ENCODE assay signal across 2 cellular contexts in the genomic region with DNA sequence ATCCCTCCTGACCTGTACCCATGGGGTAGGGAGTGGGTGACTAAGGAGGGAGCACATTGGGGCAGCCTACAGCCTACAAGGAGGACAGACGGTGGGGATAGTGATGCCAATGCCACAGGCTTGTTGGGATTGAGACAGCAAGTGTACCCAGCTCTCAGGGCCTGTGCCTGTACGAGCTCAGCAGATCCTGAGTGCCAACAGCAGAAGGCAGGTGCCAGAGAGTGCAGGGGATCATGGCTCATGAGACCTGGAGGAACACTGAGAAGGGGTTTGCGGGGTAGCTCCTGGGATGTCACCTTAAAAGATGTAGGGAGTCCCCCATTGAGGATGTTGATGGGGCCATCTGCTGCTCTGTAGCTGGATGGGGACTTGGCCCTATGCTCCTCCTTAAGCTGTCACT.
TF ChIP-seq lines count a peak whose summit lies in the region.

No MANE protein-coding gene starts in this region.

TF ChIP-seq in liver, 16 proteins besides CTCF, POLR2A, EP300 and RAD21:
- no peak for TF ChIP-seq MAX (IDR thresholded peaks at IDR 0.05)
- TF ChIP-seq, protein P1, sequence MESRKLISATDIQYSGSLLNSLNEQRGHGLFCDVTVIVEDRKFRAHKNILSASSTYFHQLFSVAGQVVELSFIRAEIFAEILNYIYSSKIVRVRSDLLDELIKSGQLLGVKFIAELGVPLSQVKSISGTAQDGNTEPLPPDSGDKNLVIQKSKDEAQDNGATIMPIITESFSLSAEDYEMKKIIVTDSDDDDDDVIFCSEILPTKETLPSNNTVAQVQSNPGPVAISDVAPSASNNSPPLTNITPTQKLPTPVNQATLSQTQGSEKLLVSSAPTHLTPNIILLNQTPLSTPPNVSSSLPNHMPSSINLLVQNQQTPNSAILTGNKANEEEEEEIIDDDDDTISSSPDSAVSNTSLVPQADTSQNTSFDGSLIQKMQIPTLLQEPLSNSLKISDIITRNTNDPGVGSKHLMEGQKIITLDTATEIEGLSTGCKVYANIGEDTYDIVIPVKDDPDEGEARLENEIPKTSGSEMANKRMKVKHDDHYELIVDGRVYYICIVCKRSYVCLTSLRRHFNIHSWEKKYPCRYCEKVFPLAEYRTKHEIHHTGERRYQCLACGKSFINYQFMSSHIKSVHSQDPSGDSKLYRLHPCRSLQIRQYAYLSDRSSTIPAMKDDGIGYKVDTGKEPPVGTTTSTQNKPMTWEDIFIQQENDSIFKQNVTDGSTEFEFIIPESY (IDR thresholded peaks at IDR 0.05) = no peak
- TF ChIP-seq GABPA (IDR thresholded peaks at IDR 0.05 in 1 of 2, conservative IDR thresholded peaks at IDR 0.05 in 1 of 2) = no peak
- no peak for TF ChIP-seq JUND (IDR thresholded peaks at IDR 0.05)
- no peak for TF ChIP-seq FOXA2 (IDR thresholded peaks at IDR 0.05)
- no peak for TF ChIP-seq HNF4A (conservative IDR thresholded peaks at IDR 0.05)
- TF ChIP-seq FOXA1 (IDR thresholded peaks at IDR 0.05) = no peak
- no peak for TF ChIP-seq NR2F2 (IDR thresholded peaks at IDR 0.05)
- no peak for TF ChIP-seq REST (IDR thresholded peaks at IDR 0.05)
- no peak for TF ChIP-seq TAF1 (conservative IDR thresholded peaks at IDR 0.05)
- no peak for TF ChIP-seq SP1 (IDR thresholded peaks at IDR 0.05)
- no peak for TF ChIP-seq YY1 (IDR thresholded peaks at IDR 0.05)
- TF ChIP-seq, protein P2, sequence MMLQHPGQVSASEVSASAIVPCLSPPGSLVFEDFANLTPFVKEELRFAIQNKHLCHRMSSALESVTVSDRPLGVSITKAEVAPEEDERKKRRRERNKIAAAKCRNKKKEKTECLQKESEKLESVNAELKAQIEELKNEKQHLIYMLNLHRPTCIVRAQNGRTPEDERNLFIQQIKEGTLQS (IDR thresholded peaks at IDR 0.05) = no peak
- TF ChIP-seq RXRA (IDR thresholded peaks at IDR 0.05) = no peak
- TF ChIP-seq EGR1 (IDR thresholded peaks at IDR 0.05; ENCODE audit: low read depth in 2 of 2) = no peak
- no peak for TF ChIP-seq HNF4G (IDR thresholded peaks at IDR 0.05)

TF ChIP-seq in HepG2, 621 proteins besides CTCF, POLR2A, EP300 and RAD21 (continued from another document):
- no peak for TF ChIP-seq NPAS2 (CRISPR knock-in tag; IDR thresholded peaks at IDR 0.05; ENCODE audit: borderline replicate concordance)
- TF ChIP-seq ONECUT2 (CRISPR knock-in tag; IDR thresholded peaks at IDR 0.05) = no peak
- no peak for TF ChIP-seq ZNF24 (IDR thresholded peaks at IDR 0.05)
- TF ChIP-seq ZNF235 (CRISPR knock-in tag; IDR thresholded peaks at IDR 0.05; ENCODE audit: borderline replicate concordance) = no peak
- no peak for TF ChIP-seq NFKB2 (CRISPR knock-in tag; IDR thresholded peaks at IDR 0.05; ENCODE audit: borderline replicate concordance)
- TF ChIP-seq, protein P3, sequence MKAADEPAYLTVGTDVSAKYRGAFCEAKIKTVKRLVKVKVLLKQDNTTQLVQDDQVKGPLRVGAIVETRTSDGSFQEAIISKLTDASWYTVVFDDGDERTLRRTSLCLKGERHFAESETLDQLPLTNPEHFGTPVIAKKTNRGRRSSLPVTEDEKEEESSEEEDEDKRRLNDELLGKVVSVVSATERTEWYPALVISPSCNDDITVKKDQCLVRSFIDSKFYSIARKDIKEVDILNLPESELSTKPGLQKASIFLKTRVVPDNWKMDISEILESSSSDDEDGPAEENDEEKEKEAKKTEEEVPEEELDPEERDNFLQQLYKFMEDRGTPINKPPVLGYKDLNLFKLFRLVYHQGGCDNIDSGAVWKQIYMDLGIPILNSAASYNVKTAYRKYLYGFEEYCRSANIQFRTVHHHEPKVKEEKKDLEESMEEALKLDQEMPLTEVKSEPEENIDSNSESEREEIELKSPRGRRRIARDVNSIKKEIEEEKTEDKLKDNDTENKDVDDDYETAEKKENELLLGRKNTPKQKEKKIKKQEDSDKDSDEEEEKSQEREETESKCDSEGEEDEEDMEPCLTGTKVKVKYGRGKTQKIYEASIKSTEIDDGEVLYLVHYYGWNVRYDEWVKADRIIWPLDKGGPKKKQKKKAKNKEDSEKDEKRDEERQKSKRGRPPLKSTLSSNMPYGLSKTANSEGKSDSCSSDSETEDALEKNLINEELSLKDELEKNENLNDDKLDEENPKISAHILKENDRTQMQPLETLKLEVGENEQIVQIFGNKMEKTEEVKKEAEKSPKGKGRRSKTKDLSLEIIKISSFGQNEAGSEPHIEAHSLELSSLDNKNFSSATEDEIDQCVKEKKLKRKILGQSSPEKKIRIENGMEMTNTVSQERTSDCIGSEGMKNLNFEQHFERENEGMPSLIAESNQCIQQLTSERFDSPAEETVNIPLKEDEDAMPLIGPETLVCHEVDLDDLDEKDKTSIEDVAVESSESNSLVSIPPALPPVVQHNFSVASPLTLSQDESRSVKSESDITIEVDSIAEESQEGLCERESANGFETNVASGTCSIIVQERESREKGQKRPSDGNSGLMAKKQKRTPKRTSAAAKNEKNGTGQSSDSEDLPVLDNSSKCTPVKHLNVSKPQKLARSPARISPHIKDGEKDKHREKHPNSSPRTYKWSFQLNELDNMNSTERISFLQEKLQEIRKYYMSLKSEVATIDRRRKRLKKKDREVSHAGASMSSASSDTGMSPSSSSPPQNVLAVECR (CRISPR knock-in tag; IDR thresholded peaks at IDR 0.05; ENCODE audit: borderline replicate concordance) = no peak
- TF ChIP-seq, protein P4, sequence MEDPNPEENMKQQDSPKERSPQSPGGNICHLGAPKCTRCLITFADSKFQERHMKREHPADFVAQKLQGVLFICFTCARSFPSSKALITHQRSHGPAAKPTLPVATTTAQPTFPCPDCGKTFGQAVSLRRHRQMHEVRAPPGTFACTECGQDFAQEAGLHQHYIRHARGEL (CRISPR knock-in tag; IDR thresholded peaks at IDR 0.05) = no peak
- TF ChIP-seq JDP2 (CRISPR knock-in tag; IDR thresholded peaks at IDR 0.05; ENCODE audit: borderline replicate concordance) = no peak
- TF ChIP-seq ZNF136 (CRISPR knock-in tag; IDR thresholded peaks at IDR 0.05; ENCODE audit: low read depth) = no peak
- no peak for TF ChIP-seq SOX13 (IDR thresholded peaks at IDR 0.05)
- no peak for TF ChIP-seq SOX13 (CRISPR knock-in tag; conservative IDR thresholded peaks at IDR 0.05 in 1 of 2, IDR thresholded peaks at IDR 0.05 in 1 of 2)
- TF ChIP-seq HNF4G (IDR thresholded peaks at IDR 0.05; ENCODE audit: borderline replicate concordance, low read depth, low read length) = no peak
- TF ChIP-seq HNF4G (CRISPR knock-in tag; IDR thresholded peaks at IDR 0.05; ENCODE audit: borderline replicate concordance, low read depth) = no peak
